Comparison of ENCODE assay signal across 13 cellular contexts in the genomic region with DNA sequence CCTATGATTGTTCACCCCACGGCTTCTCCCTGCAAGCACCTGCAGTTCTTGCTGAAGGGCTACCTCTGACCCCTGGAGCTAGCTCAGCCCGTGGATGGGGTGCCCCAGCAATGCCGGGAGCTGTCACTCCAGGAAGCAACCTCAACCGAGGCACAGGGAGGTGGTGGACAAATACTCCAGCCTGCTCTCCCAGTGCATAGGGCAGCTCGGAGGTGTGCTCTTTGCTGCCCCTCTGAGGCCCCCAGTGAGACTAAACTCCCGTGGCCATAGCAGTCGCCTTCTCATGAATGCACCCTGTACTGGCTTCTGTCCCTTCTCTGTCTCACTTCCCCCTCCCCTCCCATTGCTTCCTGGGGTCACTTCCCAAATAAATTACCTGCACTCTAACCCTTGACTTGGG.
DNase-seq lines count a peak whose midpoint lies in the region; ATAC-seq and TF ChIP-seq lines count a peak whose summit lies in the region.
"Had no signal": no experiment of that assay in that cellular context is flagged by ENCODE, and none has a peak within 500 bp of the region (broad histone marks: within the 10 kb centered on the region; RNA-seq: fewer than 3 reads in every experiment).

No MANE protein-coding gene starts in this region.

- 0 out of 2 replicates have a peak, but pooled peaks cover 6% of the 10 kb centered on the region for H3K27me3 ChIP-seq in OCI-LY3 (ENCODE audit: low read depth, low read length)
- H3K27me3 ChIP-seq: upper lobe of left lung had no signal

- H3K4me1 ChIP-seq in OCI-LY3 (ENCODE audit: low read length), result peaks cover 5% of the 10 kb centered on the region; the same call in 1 of the 2 replicates
- H3K4me1 ChIP-seq: upper lobe of left lung had no signal

- TF ChIP-seq CTCF in AG09319 (IDR thresholded peaks at IDR 0.05; ENCODE audit: low read depth, low read length) (0 out of 2 replicates have a peak, but pooled peaks have one; percentile 4), GM12874 (IDR thresholded peaks at IDR 0.05; ENCODE audit: insufficient read depth, low read depth, low read length) (peak; percentile 33; the same call in 1 of the 2 replicates), OCI-LY3 (IDR thresholded peaks at IDR 0.05; ENCODE audit: low read depth, low read length) (peak; percentile 53), fibroblast of mammary gland (conservative IDR thresholded peaks at IDR 0.05; ENCODE audit: control insufficient read depth, insufficient read depth, low read depth, low read length) (peak; percentile 4)

- no peak overlapping the region for H3K27ac ChIP-seq in OCI-LY3 (ENCODE audit: low read length)
- H3K27ac ChIP-seq: upper lobe of left lung had no signal

- in situ Hi-C loops in ACHN (cut with HindIII; ENCODE audit: low pct_ligation_motif_present, low pct_unique_long_range_greater_than_20kb, low sequenced_read_pairs), result no loop called here

- ATAC-seq in GM19455 (IDR thresholded peaks at IDR 0.05; ENCODE audit: unreplicated experiment), result no peak
- ATAC-seq: activated naive CD4-positive, alpha-beta T cell treated with anti-CD3 and anti-CD28 coated beads, Interleukin-2, amount 50 U/mL, for 72 hours had no signal

- H3K9me3 ChIP-seq in OCI-LY3 (ENCODE audit: insufficient read depth, low read length), result no peaks in the 10 kb centered on the region
- H3K9me3 ChIP-seq: upper lobe of left lung had no signal

- no peak overlapping the region for H3K9ac ChIP-seq in OCI-LY3 (ENCODE audit: low read length)

- H3K4me2 ChIP-seq in OCI-LY3 (ENCODE audit: low read length), result no peak overlapping the region

- H4K20me1 ChIP-seq in OCI-LY3 (ENCODE audit: insufficient read depth, low read length), result no peaks in the 10 kb centered on the region

- H3K4me3 ChIP-seq in OCI-LY3 (ENCODE audit: low read length) (no peak overlapping the region), fibroblast of mammary gland (ENCODE audit: control insufficient read depth, low read depth, low read length) (no peak overlapping the region)
- H3K4me3 ChIP-seq: upper lobe of left lung had no signal

- no peak for DNase-seq in AG09319 (ENCODE audit: extremely low read depth, low read depth)
- no peak for DNase-seq in fibroblast of mammary gland (ENCODE audit: low read depth)
- DNase-seq in T-helper 1 cell, result no peak
- no peak for DNase-seq in ACHN
- no peak for DNase-seq in NCI-H748 (lab: John Stamatoyannopoulos, UW; ENCODE audit: unreplicated experiment)
- DNase-seq: cortex of kidney, KG1, retina had no signal

- H3K36me3 ChIP-seq in OCI-LY3 (replicated peaks; ENCODE audit: low read depth, low read length), result no peaks in the 10 kb centered on the region
- H3K36me3 ChIP-seq: upper lobe of left lung had no signal

- H2AFZ ChIP-seq in OCI-LY3 (ENCODE audit: low read depth, low read length), result no peak overlapping the region

- H3K79me2 ChIP-seq in OCI-LY3 (ENCODE audit: low read length), result no peaks in the 10 kb centered on the region
